In the genomic region with DNA sequence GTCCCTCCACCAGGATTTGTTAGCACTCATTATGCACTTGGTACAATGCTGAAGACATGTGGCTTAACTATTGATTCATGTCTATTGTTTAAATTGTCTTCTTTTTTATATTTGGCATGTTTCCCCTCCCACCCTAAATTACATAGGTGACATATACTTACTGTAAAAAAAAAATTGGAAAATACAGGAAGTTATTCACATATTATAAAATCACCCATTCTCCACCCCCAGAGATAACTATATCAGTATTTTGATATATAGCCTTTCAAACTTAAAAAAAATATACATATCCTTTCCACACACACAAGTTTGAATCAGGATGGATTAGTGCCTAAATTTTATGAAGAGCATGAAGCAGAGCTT, we compare ENCODE assay signal across 11 cellular contexts.
"Had no signal": no experiment of that assay in that cellular context is flagged by ENCODE, and none has a peak within 500 bp of the region (broad histone marks: within the 10 kb centered on the region; RNA-seq: fewer than 3 reads in every experiment).

No MANE protein-coding gene starts in this region.

- H3K4me3 ChIP-seq: ascending aorta, colonic mucosa, hepatocyte, psoas muscle, right lobe of liver had no signal

- H3K27ac ChIP-seq: colonic mucosa, hepatocyte, psoas muscle, right lobe of liver had no signal

- H3K4me2 ChIP-seq: hepatocyte had no signal

- H3K4me1 ChIP-seq: colonic mucosa had no signal

- H2AFZ ChIP-seq: hepatocyte had no signal

- DNase-seq: activated CD4-positive, alpha-beta T cell treated with anti-CD3 and anti-CD28 coated beads for 1 hour; activated CD8-positive, alpha-beta memory T cell treated with anti-CD3 and anti-CD28 coated beads, Interleukin-2, amount 10 ng/mL, durations not matched to agents 7 days and 5 days; activated gamma-delta T cell; activated naive CD8-positive, alpha-beta T cell treated with anti-CD3 and anti-CD28 coated beads, Interleukin-2, amount 10 ng/mL, durations not matched to agents 7 days and 5 days; activated T-cell treated with anti-CD3 and anti-CD28 coated beads, Interleukin-2, amount 50 U/mL, for 24 hours; colonic mucosa; naive thymus-derived CD8-positive, alpha-beta T cell; right lobe of liver had no signal

- H3K36me3 ChIP-seq: colonic mucosa, right lobe of liver had no signal

- H3K79me2 ChIP-seq: hepatocyte had no signal

- H3K9me3 ChIP-seq: ascending aorta, colonic mucosa, psoas muscle, right lobe of liver had no signal

- ATAC-seq: naive thymus-derived CD8-positive, alpha-beta T cell; right lobe of liver had no signal

- H3K27me3 ChIP-seq: ascending aorta, colonic mucosa, hepatocyte, right lobe of liver had no signal
